In the genomic region with DNA sequence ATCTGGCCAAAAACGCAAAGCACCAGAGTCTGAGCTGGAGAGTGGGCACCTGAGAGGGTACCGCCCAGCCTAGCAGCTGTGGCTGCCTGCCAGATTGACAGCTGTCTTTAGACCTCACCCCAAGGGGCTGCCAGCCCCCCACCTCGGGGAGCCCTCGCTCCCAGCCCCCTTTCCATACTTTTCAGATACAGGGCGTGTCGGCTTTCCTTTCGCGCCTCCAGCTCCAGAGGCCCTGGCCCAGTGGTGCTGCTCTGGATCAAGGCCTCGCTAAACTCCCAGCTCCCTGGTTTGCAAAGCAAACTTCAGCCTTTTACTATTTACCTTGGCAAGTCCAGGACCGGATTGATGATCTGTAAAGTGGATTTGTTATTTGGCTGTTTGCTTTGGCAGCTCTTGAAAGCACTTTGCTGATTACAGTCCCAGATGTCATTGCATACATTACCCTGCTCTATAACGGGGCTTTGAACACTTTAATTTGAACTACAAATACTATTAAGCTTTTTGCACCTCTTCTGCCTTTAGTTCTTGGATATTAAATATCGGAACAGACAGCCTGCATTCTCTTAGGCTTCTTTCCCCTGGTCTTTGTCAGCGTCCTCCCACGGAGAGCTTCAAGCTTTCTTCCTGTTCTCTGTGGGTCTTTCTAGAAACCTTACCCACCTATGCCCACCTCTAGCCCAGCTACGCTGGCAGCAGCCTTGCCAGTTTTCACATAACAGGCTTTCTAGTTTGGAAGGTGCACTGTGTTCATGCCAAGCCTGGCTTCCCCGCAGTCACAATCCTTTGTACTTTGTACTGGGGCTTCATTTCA, we compare ENCODE assay signal across 10 cellular contexts.
DNase-seq lines count a peak whose midpoint lies in the region; ATAC-seq and TF ChIP-seq lines count a peak whose summit lies in the region.
"Had no signal": no experiment of that assay in that cellular context is flagged by ENCODE, and none has a peak within 500 bp of the region (broad histone marks: within the 10 kb centered on the region; RNA-seq: fewer than 3 reads in every experiment).

No MANE protein-coding gene starts in this region.

- no peaks in the 10 kb centered on the region for H3K9me3 ChIP-seq in left ventricle myocardium inferior (replicated peaks)

- peak; percentile 85 for DNase-seq in NCI-H1105 (lab: John Stamatoyannopoulos, UW)
- DNase-seq in NCI-H82 treated with DMSO at 0.1 percent for 48 hours (lab: John Stamatoyannopoulos, UW; ENCODE audit: unreplicated experiment), result peak; percentile 85
- no peak for DNase-seq in left ventricle myocardium inferior
- no peak for DNase-seq in activated naive CD4-positive, alpha-beta T cell (lab: John Stamatoyannopoulos, UW)
- DNase-seq: activated T-cell treated with anti-CD3 and anti-CD28 coated beads, Interleukin-2, amount 50 U/mL, for 72 hours; T-cell had no signal

- intact Hi-C loops in left ventricle myocardium inferior (cut with micrococcal nuclease), result no loop called here

- peak overlapping the region; percentile 69 for H3K27ac ChIP-seq in left ventricle myocardium inferior (replicated peaks)

- no peak overlapping the region for H3K4me3 ChIP-seq in left ventricle myocardium inferior

- ATAC-seq in HG02763 (IDR thresholded peaks at IDR 0.05; ENCODE audit: unreplicated experiment), result no peak
- ATAC-seq in GM19467 (IDR thresholded peaks at IDR 0.05; ENCODE audit: unreplicated experiment), result no peak
- ATAC-seq in HG03039 (IDR thresholded peaks at IDR 0.05; ENCODE audit: unreplicated experiment), result no peak
- ATAC-seq: activated T-cell treated with anti-CD3 and anti-CD28 coated beads, Interleukin-2, amount 50 U/mL, for 72 hours; T-cell had no signal

- H3K27me3 ChIP-seq in left ventricle myocardium inferior (ENCODE audit: low read depth), result peaks cover 32% of the 10 kb centered on the region

- peaks cover 53% of the 10 kb centered on the region for H3K4me1 ChIP-seq in left ventricle myocardium inferior

- no peak for TF ChIP-seq CTCF in left ventricle myocardium inferior (IDR thresholded peaks at IDR 0.05; ENCODE audit: borderline replicate concordance)
- peak; percentile 14 for TF ChIP-seq CTCF in subcutaneous adipose tissue (IDR thresholded peaks at IDR 0.05; ENCODE audit: low read depth)

- H3K36me3 ChIP-seq in left ventricle myocardium inferior, result no peaks in the 10 kb centered on the region

Comparison
In these comparisons a context has a peak if more than half of its experiments do, and no peak if none do; other contexts are left out.
1. DNase-seq: peak in NCI-H1105 (single experiment) and NCI-H82 treated with DMSO at 0.1 percent for 48 hours (single experiment); none in left ventricle myocardium inferior (single experiment) and activated naive CD4-positive, alpha-beta T cell (0 of 4).